1 cellular context compared by ENCODE assay signal in the genomic region with DNA sequence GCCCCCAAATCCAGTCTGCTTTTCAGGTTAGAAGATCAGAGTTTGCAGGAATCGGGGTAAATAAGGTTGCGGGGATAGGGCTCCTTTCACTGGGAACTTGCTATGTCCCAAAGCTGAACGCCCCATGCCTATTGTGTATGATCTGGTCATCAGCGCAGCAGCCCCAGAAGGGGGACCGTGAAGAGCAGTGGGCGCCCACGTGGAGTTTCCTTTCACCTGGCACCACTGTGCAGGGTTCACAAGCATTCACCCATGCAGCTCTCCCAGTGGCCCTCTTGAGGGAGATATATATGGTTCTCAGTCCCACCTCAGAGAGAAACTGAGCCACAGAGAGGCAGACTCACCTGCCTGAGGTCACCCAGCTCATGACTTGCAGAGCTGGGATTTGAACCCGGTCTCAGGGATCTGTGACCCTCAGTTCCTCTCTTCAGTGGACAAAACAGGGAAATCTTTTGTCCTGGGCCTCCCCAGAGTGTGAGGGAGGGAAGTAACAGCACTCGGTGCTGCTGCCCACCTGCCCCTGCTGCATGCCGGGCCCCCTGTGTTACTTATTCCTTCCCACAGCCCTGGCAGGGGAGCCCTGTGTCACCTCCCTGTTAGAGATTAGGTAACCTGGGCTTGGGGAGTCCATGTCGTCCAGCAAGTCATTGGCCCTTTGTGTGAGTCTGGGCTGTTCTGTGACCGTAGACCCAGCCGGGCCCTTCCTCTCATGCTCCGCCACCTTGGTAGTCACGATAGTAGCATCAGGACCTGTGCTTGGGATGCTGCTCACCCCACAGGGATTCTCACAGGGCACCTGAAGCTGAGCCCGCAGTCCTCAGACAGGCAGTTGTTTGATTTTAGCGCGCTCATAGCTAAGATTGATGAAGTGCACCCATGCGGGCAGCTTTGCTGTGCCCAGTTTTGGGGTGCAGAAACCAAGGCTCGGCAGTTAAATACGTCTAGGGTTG.
TF ChIP-seq lines count a peak whose summit lies in the region.

No MANE protein-coding gene starts in this region.

TF ChIP-seq in HepG2, 621 proteins besides CTCF, POLR2A, EP300 and RAD21:
- no peak for TF ChIP-seq ZNF138 (CRISPR knock-in tag; IDR thresholded peaks at IDR 0.05; ENCODE audit: low read depth)
- TF ChIP-seq ZNF18 (CRISPR knock-in tag; IDR thresholded peaks at IDR 0.05; ENCODE audit: insufficient replicate concordance): no peak
- no peak for TF ChIP-seq ERF (CRISPR knock-in tag; IDR thresholded peaks at IDR 0.05)
- no peak for TF ChIP-seq ZNF570 (CRISPR knock-in tag; IDR thresholded peaks at IDR 0.05; ENCODE audit: borderline replicate concordance)
- TF ChIP-seq SUZ12 (IDR thresholded peaks at IDR 0.05; ENCODE audit: low read depth, low read length): no peak
- TF ChIP-seq EED (CRISPR knock-in tag; IDR thresholded peaks at IDR 0.05): no peak
- TF ChIP-seq ZNF737 (CRISPR knock-in tag; IDR thresholded peaks at IDR 0.05; ENCODE audit: borderline replicate concordance): no peak
- TF ChIP-seq ZNF407 (CRISPR knock-in tag; IDR thresholded peaks at IDR 0.05; ENCODE audit: not compliant biosample characterization): no peak
- TF ChIP-seq ZBTB7A (CRISPR knock-in tag; IDR thresholded peaks at IDR 0.05): no peak
- TF ChIP-seq, protein P1, sequence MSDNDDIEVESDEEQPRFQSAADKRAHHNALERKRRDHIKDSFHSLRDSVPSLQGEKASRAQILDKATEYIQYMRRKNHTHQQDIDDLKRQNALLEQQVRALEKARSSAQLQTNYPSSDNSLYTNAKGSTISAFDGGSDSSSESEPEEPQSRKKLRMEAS (IDR thresholded peaks at IDR 0.05): no peak
- no peak for TF ChIP-seq ZNF614 (CRISPR knock-in tag; IDR thresholded peaks at IDR 0.05; ENCODE audit: borderline replicate concordance)
- no peak for TF ChIP-seq GABPB1 (CRISPR knock-in tag; IDR thresholded peaks at IDR 0.05)
- no peak for TF ChIP-seq MIER2 (CRISPR knock-in tag; IDR thresholded peaks at IDR 0.05)
